Comparison of ENCODE assay signal across 9 cellular contexts in the genomic region with DNA sequence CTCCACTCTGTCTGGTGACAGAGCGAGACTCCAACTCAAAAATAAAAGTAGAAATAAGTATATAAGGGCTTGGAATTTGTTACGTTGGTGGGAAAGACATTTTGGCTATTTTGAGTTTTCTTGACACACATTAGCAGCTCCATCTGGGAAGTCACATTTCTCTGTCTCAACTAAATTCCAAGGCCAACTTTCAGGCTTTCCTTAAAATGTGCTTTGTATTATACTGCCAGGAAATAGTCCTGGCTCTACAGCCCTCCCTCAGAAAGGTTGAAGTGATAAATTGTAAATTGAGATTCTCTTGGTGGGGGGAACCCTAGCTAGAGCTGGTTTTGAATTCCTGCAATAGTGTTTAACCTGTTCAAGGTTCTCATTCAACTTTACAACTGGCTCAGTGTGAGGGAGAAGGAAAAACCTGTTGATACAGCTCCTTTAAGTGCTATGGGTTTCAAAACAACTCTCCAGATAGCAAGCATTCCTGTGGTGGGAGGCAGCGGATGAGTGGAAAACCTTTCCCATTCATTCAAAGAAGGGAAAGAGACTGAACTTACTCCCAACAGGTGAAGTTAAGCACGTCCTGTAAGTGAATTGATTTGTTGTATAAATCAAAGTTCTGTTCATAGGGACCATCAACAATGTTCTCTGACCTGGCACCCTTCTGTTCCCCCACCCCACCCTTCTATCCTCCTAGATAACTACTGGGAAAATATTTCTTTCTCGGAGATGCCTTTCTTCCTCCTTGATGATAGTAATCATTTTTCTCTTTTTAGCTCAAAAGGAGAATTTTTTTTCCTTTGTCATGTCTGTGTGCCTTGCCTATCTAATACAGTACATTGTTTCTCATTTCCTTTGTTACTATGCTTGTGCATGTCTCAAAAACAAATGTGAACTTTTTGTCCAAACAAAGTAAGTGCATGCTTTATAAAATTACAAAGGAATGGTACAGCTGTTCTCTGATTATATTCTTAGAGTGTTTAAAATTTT. TPM values are rescaled to one million over a fixed set of nuclear protein-coding genes. Genes with fewer than 3 reads are reported as not detected.
DNase-seq lines count a peak whose midpoint lies in the region; ATAC-seq and TF ChIP-seq lines count a peak whose summit lies in the region.
"Had no signal": no experiment of that assay in that cellular context is flagged by ENCODE, and none has a peak within 500 bp of the region (broad histone marks: within the 10 kb centered on the region; RNA-seq: fewer than 3 reads in every experiment).

No MANE protein-coding gene starts in this region.

- CTCF ChIA-PET in OCI-LY7 (lab: Charles Lee; ENCODE audit: unreplicated experiment): no interaction called here

- no peaks in the 10 kb centered on the region for H4K20me1 ChIP-seq in OCI-LY7 (ENCODE audit: insufficient read depth, low read length)

- no peaks in the 10 kb centered on the region for H3K9me2 ChIP-seq in OCI-LY7 (ENCODE audit: insufficient read depth, low read length)

- no peaks in the 10 kb centered on the region for H3K27me3 ChIP-seq in breast epithelium
- no peaks in the 10 kb centered on the region for H3K27me3 ChIP-seq in iPS-20b (ENCODE audit: insufficient read depth, low read length)
- H3K27me3 ChIP-seq in thyroid gland: no peaks in the 10 kb centered on the region
- H3K27me3 ChIP-seq in esophagus squamous epithelium: no peaks in the 10 kb centered on the region

- H3K27ac ChIP-seq in breast epithelium (peak overlapping the region; percentile 65 to 77), iPS-20b (ENCODE audit: low read length) (peak overlapping the region; percentile 89), thyroid gland (peak overlapping the region; percentile 82 to 88 (median 86)), OCI-LY7 (ENCODE audit: low read depth, low read length, poor library complexity, severe bottlenecking) (no peak overlapping the region), esophagus squamous epithelium (peak overlapping the region in 2 of 4 donors; percentile 8 to 22)

- WGBS in thyroid gland, 2 donors: 30 to 34% methylated on average over 5 of the region's 5 CpGs
- WGBS in esophagus squamous epithelium, 2 donors: 46 to 49% methylated on average over 5 of the region's 5 CpGs

- peak overlapping the region; percentile 70; the same call in 1 of the 2 replicates for H3K9ac ChIP-seq in iPS-20b (ENCODE audit: low read depth, low read length)

- no peak for TF ChIP-seq CTCF in breast epithelium (IDR thresholded peaks at IDR 0.05)
- TF ChIP-seq CTCF in thyroid gland (IDR thresholded peaks at IDR 0.05): no peak
- no peak for TF ChIP-seq CTCF in OCI-LY7 (conservative IDR thresholded peaks at IDR 0.05; ENCODE audit: low read length)
- no peak for TF ChIP-seq CTCF in esophagus squamous epithelium (IDR thresholded peaks at IDR 0.05)

- DNase-seq in HS-5 (ENCODE audit: low read depth): peak; percentile 30
- DNase-seq in breast epithelium (ENCODE audit: low spot score in 2 of 2): peak in 1 of 2 donors; percentile 24
- peak; percentile 69 to 77 for DNase-seq in thyroid gland
- no peak for DNase-seq in OCI-LY7 (ENCODE audit: low spot score)
- DNase-seq in DMS79 treated with DMSO at 0.1 percent for 48 hours (lab: John Stamatoyannopoulos, UW): no peak
- no peak for DNase-seq in esophagus squamous epithelium (lab: John Stamatoyannopoulos, UW)
- DNase-seq: NCI-H526 treated with DMSO at 0.1 percent for 48 hours had no signal

- H3K4me1 ChIP-seq in breast epithelium (no peaks in the 10 kb centered on the region), iPS-20b (ENCODE audit: insufficient read depth, low read length) (peaks cover 29% of the 10 kb centered on the region), thyroid gland (peaks cover 22 to 37% of the 10 kb centered on the region in 2 donors), OCI-LY7 (ENCODE audit: insufficient read depth, low read length, poor library complexity, severe bottlenecking) (peaks cover 10% of the 10 kb centered on the region), esophagus squamous epithelium (peaks cover 0 to 11% (median 0%) of the 10 kb centered on the region in 3 donors)

- ATAC-seq in HG02623 (IDR thresholded peaks at IDR 0.05; ENCODE audit: unreplicated experiment): no peak

- H2AFZ ChIP-seq in OCI-LY7 (ENCODE audit: low read length): no peak overlapping the region

- H3K36me3 ChIP-seq in breast epithelium (no peaks in the 10 kb centered on the region), iPS-20b (ENCODE audit: insufficient read depth, low read depth, low read length) (0 out of 2 replicates have a peak, but pooled peaks cover 2% of the 10 kb centered on the region), thyroid gland (no peaks in the 10 kb centered on the region), OCI-LY7 (ENCODE audit: insufficient read depth, low read length) (no peaks in the 10 kb centered on the region), esophagus squamous epithelium (no peaks in the 10 kb centered on the region)

- no peaks in the 10 kb centered on the region for H3K79me2 ChIP-seq in OCI-LY7 (ENCODE audit: insufficient read depth, low read depth, low read length)

- H3K9me3 ChIP-seq in breast epithelium (no peaks in the 10 kb centered on the region), iPS-20b (ENCODE audit: insufficient read depth, low read depth, low read length) (no peaks in the 10 kb centered on the region), thyroid gland (no peaks in the 10 kb centered on the region), OCI-LY7 (ENCODE audit: low read length) (peaks cover 3% of the 10 kb centered on the region; the same call in 1 of the 2 replicates), esophagus squamous epithelium (no peaks in the 10 kb centered on the region)

- intact Hi-C loops in breast epithelium (cut with DNase I; ENCODE audit: low total_unique reads): no loop called here
- intact Hi-C loops in thyroid gland (cut with DNase I): no loop called here
- intact Hi-C loops in OCI-LY7 (cut with micrococcal nuclease; ENCODE audit: unreplicated experiment): no loop called here
- intact Hi-C loops in esophagus squamous epithelium (cut with DNase I): no loop called here

- no TSS peak for BruUV-seq in OCI-LY7 (replicated peaks; lab: Mats Ljungman, UMichigan)

- H3K4me3 ChIP-seq in breast epithelium: no peak overlapping the region
- peak overlapping the region; percentile 40 for H3K4me3 ChIP-seq in iPS-20b (ENCODE audit: low read length)
- peak overlapping the region in 2 of 3 donors; percentile 10 to 16 for H3K4me3 ChIP-seq in thyroid gland (replicated peaks in 1 of 3)
- no peak overlapping the region for H3K4me3 ChIP-seq in OCI-LY7 (ENCODE audit: low read depth, low read length, poor library complexity, severe bottlenecking)
- no peak overlapping the region for H3K4me3 ChIP-seq in esophagus squamous epithelium

- no peak for TF ChIP-seq POLR2A in breast epithelium (IDR thresholded peaks at IDR 0.05)
- peak in 1 of 2 donors; percentile 59 for TF ChIP-seq POLR2A in thyroid gland (IDR thresholded peaks at IDR 0.05)
- no peak for TF ChIP-seq POLR2A in esophagus squamous epithelium (IDR thresholded peaks at IDR 0.05)

- H3K4me2 ChIP-seq in OCI-LY7 (ENCODE audit: low read length): no peak overlapping the region

- POLR2A ChIA-PET in OCI-LY7 (lab: Charles Lee): interaction anchor here (1.0 to 1.7 kb wide), 4 partner anchors 13 to 36 kb away, joined by 3 to 10 read pairs (median 3); no protein-coding TSS in a partner anchor

RNA-seq across cellular contexts. Expression of gene SLC39A10, which starts 44.2 kb away (rescaled TPM):
- total RNA-seq in breast epithelium (10 to 100 TPM; 16.3 to 31.5 (median 25.8) TPM), thyroid gland (100 to 1,000 TPM in 2 of 4 donors, 10 to 100 TPM in 2; 74.4 to 119 (median 93.5) TPM), OCI-LY7 (2022) (31.9 and 34.1 TPM in 2 replicates), esophagus squamous epithelium (10 to 100 TPM in 2 of 4 donors, 1 to 10 TPM in 2; 2.0 to 15.3 (median 9.3) TPM)
- total RNA-seq in OCI-LY7 (2014; rRNA removed; shearing (Covaris generic)): 14.7 and 19.6 TPM in 2 replicates

Comparison
In these comparisons a context has a peak if more than half of its experiments do, and no peak if none do; other contexts are left out.
1. DNase-seq: peak in HS-5 (single experiment) and thyroid gland (2 of 2); none in OCI-LY7 (single experiment), DMS79 treated with DMSO at 0.1 percent for 48 hours (single experiment) and esophagus squamous epithelium (single experiment).
2. H3K4me3 ChIP-seq: peak in iPS-20b (single experiment) and thyroid gland (2 of 3); none in breast epithelium (0 of 3), OCI-LY7 (single experiment) and esophagus squamous epithelium (0 of 4).